In the genomic region with DNA sequence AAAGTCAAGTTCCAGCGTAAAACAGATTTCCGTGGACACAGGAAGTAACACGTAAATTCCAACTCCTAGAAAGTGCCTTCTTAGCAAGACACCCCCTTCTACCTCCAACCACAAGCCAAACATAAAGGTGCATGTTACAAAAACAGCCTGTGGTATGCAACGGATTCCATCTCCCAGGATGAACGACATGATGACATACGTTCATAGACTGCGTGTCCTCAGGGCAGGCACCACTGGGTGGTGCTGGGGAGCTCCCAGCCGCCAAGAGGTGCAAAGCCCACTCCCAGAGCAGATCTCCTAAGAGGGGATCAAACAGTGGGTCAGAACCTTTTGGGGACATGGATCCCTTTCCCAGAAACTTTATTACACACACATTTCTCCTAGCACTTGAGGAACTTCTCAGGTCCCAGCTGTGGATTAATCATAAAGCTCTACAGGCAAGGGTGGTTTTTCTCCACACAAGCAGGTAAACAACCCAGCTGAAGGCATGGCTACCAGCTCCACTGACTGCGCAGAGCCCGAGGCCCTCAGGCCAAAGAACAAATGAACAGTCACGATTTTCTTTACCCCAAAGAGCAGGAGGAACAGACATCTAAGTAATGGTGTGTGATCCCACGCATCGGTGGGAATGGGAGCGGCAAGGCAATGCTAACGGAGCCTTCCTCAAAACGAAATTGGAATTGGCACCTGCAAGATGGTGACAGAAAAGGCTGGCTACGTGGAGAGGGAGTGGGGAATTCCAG, we compare ENCODE assay signal across 8 cellular contexts. TPM values are rescaled to one million over a fixed set of nuclear protein-coding genes. Genes with fewer than 3 reads are reported as not detected.
DNase-seq lines count a peak whose midpoint lies in the region; ATAC-seq and TF ChIP-seq lines count a peak whose summit lies in the region.

No MANE protein-coding gene starts in this region.

- no peak for DNase-seq in GM10248 (ENCODE audit: extremely low spot score)
- no peak for DNase-seq in Panc1 (ENCODE audit: low read depth, low spot score)
- no peak for DNase-seq in fibroblast of mammary gland (ENCODE audit: low read depth)
- DNase-seq in retina = peak; percentile 63
- DNase-seq in MM.1S = no peak
- DNase-seq in NCI-H2107 (lab: John Stamatoyannopoulos, UW) = no peak
- no peak for DNase-seq in T-helper 2 cell treated with Interferon-gamma antibody and Interleukin-4, amounts not matched to agents 5 μg/mL and 100 μg/mL, for 36 hours (ENCODE audit: low spot score)

- no peaks in the 10 kb centered on the region for H3K9me3 ChIP-seq in Panc1 (ENCODE audit: control insufficient read depth, insufficient read depth, low read depth, low read length)
- no peaks in the 10 kb centered on the region for H3K9me3 ChIP-seq in MM.1S (replicated peaks; ENCODE audit: insufficient read depth, low read length)

- POLR2A ChIA-PET in GM10248 (lab: Yijun Ruan, JAX) = interaction anchor here (0.8 to 2.5 kb wide), 3 partner anchors 13 to 89 kb away, joined by 4 to 16 read pairs (median 4); a partner anchor contains a TSS
- POLR2A ChIA-PET in Panc1 (lab: Charles Lee) = interaction anchor here (0.6 to 4.0 kb wide), 4 partner anchors 12 to 35 kb away, joined by 3 to 33 read pairs (median 4); a partner anchor contains a TSS

- H3K4me3 ChIP-seq in Panc1 (ENCODE audit: low read depth in 2 of 2, low read length in 2 of 2) (peak overlapping the region in 1 of 2 experiments; percentile 26; a peak in 2 of 4 replicates), fibroblast of mammary gland (ENCODE audit: control insufficient read depth, low read depth, low read length) (no peak overlapping the region), MM.1S (ENCODE audit: low read length) (no peak overlapping the region)

- no peaks in the 10 kb centered on the region for H3K9me2 ChIP-seq in MM.1S (replicated peaks; ENCODE audit: insufficient read depth, low read length)

- H3K27me3 ChIP-seq in Panc1 (ENCODE audit: control insufficient read depth, insufficient read depth, low read length) (no peaks in the 10 kb centered on the region), MM.1S (replicated peaks; ENCODE audit: insufficient read depth, low read length) (no peaks in the 10 kb centered on the region)

- BruUV-seq in Panc1 (replicated peaks; lab: Mats Ljungman, UMichigan) = no TSS peak

- CTCF ChIA-PET in GM10248 (lab: Yijun Ruan, JAX) = interaction anchor here (0.6 to 11.2 kb wide), 18 partner anchors 8 to 212 kb away, joined by 3 to 90 read pairs (median 6); a partner anchor contains a TSS
- CTCF ChIA-PET in Panc1 (lab: Charles Lee) = interaction anchor here (0.5 to 4.8 kb wide), 4 partner anchors 16 to 391 kb away, joined by 3 to 49 read pairs (median 4); no protein-coding TSS in a partner anchor

- TF ChIP-seq CTCF in GM10248 (IDR thresholded peaks at IDR 0.05; ENCODE audit: control extremely low read depth, extremely low read depth, low read depth, missing control alignments) (peak; percentile 72), Panc1 (IDR thresholded peaks at IDR 0.05) (peak; percentile 93), fibroblast of mammary gland (conservative IDR thresholded peaks at IDR 0.05; ENCODE audit: control insufficient read depth, insufficient read depth, low read depth, low read length) (peak; percentile 24), MM.1S (IDR thresholded peaks at IDR 0.05; ENCODE audit: low read length) (no peak)

- no peak overlapping the region for H3K9ac ChIP-seq in MM.1S (ENCODE audit: low read length)

- H3K4me3 Mint-ChIP-seq in T-helper 2 cell treated with Interferon-gamma antibody and Interleukin-4, amounts not matched to agents 5 μg/mL and 100 μg/mL, for 36 hours = no peak overlapping the region

- no peaks in the 10 kb centered on the region for H3K27me3 Mint-ChIP-seq in T-helper 2 cell treated with Interferon-gamma antibody and Interleukin-4, amounts not matched to agents 5 μg/mL and 100 μg/mL, for 36 hours (ENCODE audit: low read depth)

- H3K9me3 Mint-ChIP-seq in T-helper 2 cell treated with Interferon-gamma antibody and Interleukin-4, amounts not matched to agents 5 μg/mL and 100 μg/mL, for 36 hours = no peaks in the 10 kb centered on the region

- H3K4me1 ChIP-seq in Panc1 (ENCODE audit: control insufficient read depth, insufficient read depth, low read length) (peaks cover 89% of the 10 kb centered on the region), MM.1S (ENCODE audit: low read length) (peaks cover 12% of the 10 kb centered on the region)

- ATAC-seq in Panc1 (peak; percentile 61), GM18520 (IDR thresholded peaks at IDR 0.05; ENCODE audit: unreplicated experiment) (no peak)

- H3K27ac Mint-ChIP-seq in T-helper 2 cell treated with Interferon-gamma antibody and Interleukin-4, amounts not matched to agents 5 μg/mL and 100 μg/mL, for 36 hours = no peak overlapping the region

- intact Hi-C loops in Panc1 (cut with micrococcal nuclease; ENCODE audit: unreplicated experiment) = loop anchor here (5.0 kb wide), 1 partner anchor 60 kb away; no protein-coding TSS in a partner anchor

- no peak overlapping the region for H2AFZ ChIP-seq in MM.1S (ENCODE audit: low read length)

- H3K79me2 ChIP-seq in MM.1S (ENCODE audit: low read length) = peaks cover 97% of the 10 kb centered on the region

- peaks cover 4% of the 10 kb centered on the region for H3K36me3 ChIP-seq in Panc1 (ENCODE audit: control insufficient read depth, insufficient read depth, low read length)
- H3K36me3 ChIP-seq in MM.1S (replicated peaks; ENCODE audit: insufficient read depth, low read length) = peaks cover 3% of the 10 kb centered on the region; the same call in 1 of the 2 replicates

- H3K27ac ChIP-seq in Panc1 (ENCODE audit: low read length) = peak overlapping the region; percentile 92
- H3K27ac ChIP-seq in MM.1S (ENCODE audit: low read length) = no peak overlapping the region

- H3K4me1 Mint-ChIP-seq in T-helper 2 cell treated with Interferon-gamma antibody and Interleukin-4, amounts not matched to agents 5 μg/mL and 100 μg/mL, for 36 hours (ENCODE audit: low read depth) = peaks cover 12% of the 10 kb centered on the region

- no peak overlapping the region for H3K4me2 ChIP-seq in MM.1S (ENCODE audit: low read depth, low read length)

- H3K36me3 Mint-ChIP-seq in T-helper 2 cell treated with Interferon-gamma antibody and Interleukin-4, amounts not matched to agents 5 μg/mL and 100 μg/mL, for 36 hours (ENCODE audit: low read depth) = no peaks in the 10 kb centered on the region

- peaks cover 26% of the 10 kb centered on the region for H4K20me1 ChIP-seq in MM.1S (ENCODE audit: insufficient read depth, low read length)

- in situ Hi-C loops in Panc1 (cut with HindIII; ENCODE audit: low pct_unique_long_range_greater_than_20kb, low sequenced_read_pairs) = no loop called here

- H3F3A ChIP-seq in MM.1S (ENCODE audit: insufficient read depth, low read length) = no peaks in the 10 kb centered on the region

RNA-seq across cellular contexts. Expression of a gene that starts 13.8 kb away (rescaled TPM):
- total RNA-seq in Panc1 (2021; ENCODE audit: unreplicated experiment) = 3,649 TPM
- 4,189 TPM for polyA plus RNA-seq in Panc1 (2012; ENCODE audit: insufficient read length)
